In genomic region chr15:80736571-80736970, GRCh38 we compare ENCODE assay signal across 1 cellular context.
TF ChIP-seq lines count a peak whose summit lies in the region.

No MANE protein-coding gene starts in this region.

TF ChIP-seq in IMR-90, 13 proteins besides CTCF, POLR2A, EP300 and RAD21:
- TF ChIP-seq ELK1 (IDR thresholded peaks at IDR 0.05; ENCODE audit: borderline replicate concordance, low read depth, low read length) (no peak), RCOR1 (IDR thresholded peaks at IDR 0.05; ENCODE audit: insufficient replicate concordance, low read length) (no peak), MXI1 (IDR thresholded peaks at IDR 0.05; ENCODE audit: borderline replicate concordance, low read depth, low read length) (no peak), SMC3 (IDR thresholded peaks at IDR 0.05; ENCODE audit: low read depth, low read length) (no peak), RFX5 (IDR thresholded peaks at IDR 0.05; ENCODE audit: low read depth, low read length) (no peak), CEBPB (IDR thresholded peaks at IDR 0.05; ENCODE audit: low read depth, low read length) (no peak), USF2 (IDR thresholded peaks at IDR 0.05; ENCODE audit: low read depth, low read length) (no peak), CHD1 (IDR thresholded peaks at IDR 0.05; ENCODE audit: low read depth, low read length) (no peak), FOS (IDR thresholded peaks at IDR 0.05; ENCODE audit: low read depth, low read length) (no peak), MAZ (IDR thresholded peaks at IDR 0.05; ENCODE audit: borderline replicate concordance, low read depth, low read length) (no peak), BHLHE40 (IDR thresholded peaks at IDR 0.05; ENCODE audit: low read depth, low read length) (no peak), MAFK (IDR thresholded peaks at IDR 0.05; ENCODE audit: low read depth, low read length) (no peak), NFE2L2 (IDR thresholded peaks at IDR 0.05; ENCODE audit: low read depth, low read length) (no peak)
